In the genomic region with DNA sequence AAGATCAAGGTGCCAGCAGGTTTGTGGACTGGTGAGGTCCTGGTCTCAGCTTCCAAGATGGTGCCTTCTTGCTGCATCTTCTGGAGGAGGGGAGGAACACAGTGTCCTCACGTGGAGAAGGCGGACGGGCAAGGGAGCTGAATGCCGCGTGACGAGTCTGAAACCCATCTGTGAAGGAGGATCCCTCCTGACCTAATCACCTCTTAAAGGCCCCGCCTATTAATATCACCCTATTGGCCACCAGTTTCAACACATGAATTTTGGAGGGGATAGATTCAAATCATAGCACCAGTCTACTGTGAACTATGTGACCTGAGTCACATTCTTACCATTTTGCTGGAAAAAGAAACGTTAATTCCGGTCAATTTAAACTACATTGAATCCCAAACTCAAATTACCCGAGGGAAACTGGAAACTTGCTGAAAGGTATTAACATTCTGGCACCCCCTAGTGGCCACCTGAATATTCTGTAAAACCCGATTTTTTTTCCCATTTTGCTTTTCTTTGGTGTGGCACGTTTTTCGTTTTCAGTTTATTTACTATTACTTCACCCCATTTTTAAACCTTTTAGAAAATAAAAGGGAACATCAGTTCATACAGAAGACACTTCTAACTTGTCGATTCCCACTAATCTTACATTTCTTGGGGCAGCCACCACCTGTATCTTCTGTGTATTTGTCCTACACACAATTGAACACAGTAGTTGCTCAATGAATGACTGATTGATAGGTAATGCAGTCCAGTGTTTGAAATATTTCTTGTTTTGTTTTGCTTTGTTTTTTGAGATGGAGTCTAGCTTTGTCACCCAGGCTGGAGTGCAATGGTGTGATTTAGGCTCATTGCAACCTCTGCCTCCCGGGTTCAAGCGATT, we compare ENCODE assay signal across 8 cellular contexts. TPM values are rescaled to one million over a fixed set of nuclear protein-coding genes. Genes with fewer than 3 reads are reported as not detected.
DNase-seq lines count a peak whose midpoint lies in the region; ATAC-seq, FAIRE-seq and TF ChIP-seq lines count a peak whose summit lies in the region.

No MANE protein-coding gene starts in this region.

- H3K56ac ChIP-seq in mesendoderm (ENCODE audit: low read length), result peak overlapping the region; percentile 60

- no peak for FAIRE-seq in D721Med (lab: Jason Lieb, UNC)

- no peaks in the 10 kb centered on the region for H3K79me2 ChIP-seq in mesendoderm (ENCODE audit: control insufficient read depth, insufficient read depth, low read length)

- no peak overlapping the region for H3K9ac ChIP-seq in mesendoderm (ENCODE audit: low read length)

- no peak overlapping the region for H2BK15ac ChIP-seq in mesendoderm (replicated peaks; ENCODE audit: low read depth)

- no peaks in the 10 kb centered on the region for H3K4me1 ChIP-seq in mesendoderm (ENCODE audit: control insufficient read depth, low read depth, low read length)
- H3K4me1 ChIP-seq in upper lobe of left lung, result peaks cover 0 to 8% (median 3%) of the 10 kb centered on the region in 4 donors

- H3K27me3 Mint-ChIP-seq in T-helper 17 cell, result no peaks in the 10 kb centered on the region

- DNase-seq in D721Med (ENCODE audit: insufficient read length, low spot score), result no peak
- DNase-seq in LNCaP clone FGC (ENCODE audit: low read depth), result no peak
- peak in 2 of 3 donors; percentile 15 to 19 for DNase-seq in T-helper 17 cell
- peak; percentile 70 for DNase-seq in dermis blood vessel endothelial cell
- peak; percentile 80 for DNase-seq in mesendoderm
- DNase-seq in upper lobe of left lung, result peak in 1 of 2 donors; percentile 37
- no peak for DNase-seq in MG63

- H3K79me1 ChIP-seq in mesendoderm (ENCODE audit: low read length), result no peaks in the 10 kb centered on the region

- H3K4me2 ChIP-seq in mesendoderm (ENCODE audit: low read length), result no peak overlapping the region

- H3K23ac ChIP-seq in mesendoderm (ENCODE audit: low read length), result no peak overlapping the region

- no peak overlapping the region for H3K18ac ChIP-seq in mesendoderm (ENCODE audit: low read length)

- TF ChIP-seq EP300 in upper lobe of left lung (IDR thresholded peaks at IDR 0.05), result no peak

- H3K36me3 ChIP-seq in mesendoderm (ENCODE audit: control insufficient read depth, insufficient read depth, low read length), result no peaks in the 10 kb centered on the region
- no peaks in the 10 kb centered on the region for H3K36me3 ChIP-seq in upper lobe of left lung
- no peaks in the 10 kb centered on the region for H3K36me3 ChIP-seq in MG63

- no peak overlapping the region for H3K27ac ChIP-seq in mesendoderm (ENCODE audit: low read depth, low read length)
- no peak overlapping the region for H3K27ac ChIP-seq in upper lobe of left lung

- no peak for TF ChIP-seq POLR2A in upper lobe of left lung (IDR thresholded peaks at IDR 0.05)

- no peak overlapping the region for H2BK5ac ChIP-seq in mesendoderm (ENCODE audit: low read length)

- no peak overlapping the region for H2AK5ac ChIP-seq in mesendoderm (ENCODE audit: low read length)

- H3K4me3 Mint-ChIP-seq in T-helper 17 cell, result peak overlapping the region; percentile 9

- no peak overlapping the region for H2BK120ac ChIP-seq in mesendoderm (ENCODE audit: low read depth, low read length)

- H3K4ac ChIP-seq in mesendoderm (ENCODE audit: low read depth, low read length), result no peak overlapping the region

- no CpG with 5 or more reads among the region's 16 CpGs for WGBS in mesendoderm (ENCODE audit: extremely low coverage, insufficient coverage, low lambda C conversion rate)
- WGBS in upper lobe of left lung, 2 donors, result 27 to 28% methylated on average over 16 of the region's 16 CpGs

- ATAC-seq in GM19438 (IDR thresholded peaks at IDR 0.05; ENCODE audit: low read depth, unreplicated experiment) (peak; percentile 60), T-helper 17 cell (peak; percentile 50), upper lobe of left lung (ENCODE audit: low FRiP score in 2 of 2) (peak in 1 of 2 donors; percentile 79)

- H3K27me3 ChIP-seq in mesendoderm (ENCODE audit: insufficient read depth, low read length, poor library complexity) (no peaks in the 10 kb centered on the region), upper lobe of left lung (no peaks in the 10 kb centered on the region), MG63 (no peaks in the 10 kb centered on the region)

- no peak overlapping the region for H4K5ac ChIP-seq in mesendoderm (ENCODE audit: low read length)

- H3K36me3 Mint-ChIP-seq in T-helper 17 cell (ENCODE audit: low read depth), result no peaks in the 10 kb centered on the region

- no peaks in the 10 kb centered on the region for H3K9me3 ChIP-seq in T-helper 17 cell (ENCODE audit: control insufficient read depth, low read length, poor library complexity, severe bottlenecking)
- H3K9me3 ChIP-seq in upper lobe of left lung, result no peaks in the 10 kb centered on the region
- H3K9me3 ChIP-seq in MG63, result no peaks in the 10 kb centered on the region

- peak overlapping the region; percentile 32 for H3K27ac Mint-ChIP-seq in T-helper 17 cell

- H4K8ac ChIP-seq in mesendoderm (ENCODE audit: low read depth, low read length), result no peak overlapping the region

- TF ChIP-seq CTCF in D721Med (IDR thresholded peaks at IDR 0.05; ENCODE audit: insufficient read depth, missing control alignments), result peak; percentile 78
- peak; percentile 56 for TF ChIP-seq CTCF in LNCaP clone FGC (IDR thresholded peaks at IDR 0.05; ENCODE audit: control insufficient read depth, extremely low read depth, insufficient read depth)
- peak; percentile 52 to 80 (median 72) for TF ChIP-seq CTCF in upper lobe of left lung (IDR thresholded peaks at IDR 0.05)

- H3K4me3 ChIP-seq in LNCaP clone FGC (ENCODE audit: low read depth, low read length) (no peak overlapping the region), mesendoderm (ENCODE audit: low read length) (no peak overlapping the region), upper lobe of left lung (peak overlapping the region in 2 of 4 donors; percentile 8 to 19), MG63 (no peak overlapping the region)

- peaks cover 5% of the 10 kb centered on the region for H3K4me1 Mint-ChIP-seq in T-helper 17 cell

RNA-seq across cellular contexts. Expression of gene CCDC170, which starts 17.9 kb away (rescaled TPM):
- total RNA-seq in T-helper 17 cell, result not detected
- not detected in 2 replicates for total RNA-seq in dermis blood vessel endothelial cell
- polyA plus RNA-seq in mesendoderm (2013, experiment 1 of 2), result 0.08 TPM
- 0.10 TPM for polyA plus RNA-seq in mesendoderm (2013, experiment 2 of 2)
- 10 to 100 TPM in 1 of 6 donors, 1 to 10 TPM in 5; 1.7 to 28.3 (median 5.2) TPM for total RNA-seq in upper lobe of left lung
- total RNA-seq in MG63 (2014; rRNA removed; shearing (Covaris generic); ENCODE audit: low replicate concordance), result not detected in 2 replicates

RNA-seq across cellular contexts. Expression of gene RMND1, which starts 24.0 kb away (rescaled TPM):
- total RNA-seq in T-helper 17 cell, result 1 to 10 TPM; 7.0 to 8.5 TPM
- total RNA-seq in dermis blood vessel endothelial cell, result 27.9 and 32.2 TPM in 2 replicates
- 12.2 TPM for polyA plus RNA-seq in mesendoderm (2013, experiment 1 of 2)
- polyA plus RNA-seq in mesendoderm (2013, experiment 2 of 2), result 12.4 TPM
- 10 to 100 TPM; 17.0 to 59.7 (median 24.0) TPM for total RNA-seq in upper lobe of left lung
- total RNA-seq in MG63 (2014; rRNA removed; shearing (Covaris generic); ENCODE audit: low replicate concordance), result 19.2 and 23.5 TPM in 2 replicates

Comparison
In these comparisons a context has a peak if more than half of its experiments do, and no peak if none do; other contexts are left out.
1. DNase-seq: peak in T-helper 17 cell (2 of 3), dermis blood vessel endothelial cell (single experiment) and mesendoderm (single experiment); none in D721Med (single experiment), LNCaP clone FGC (single experiment) and MG63 (single experiment).
2. Peak in every context shown above with its lines, with median percentiles within 50 percentile points of each other: CTCF ChIP-seq.